Comparison of ENCODE assay signal across 21 cellular contexts in genomic region chr11:70546179-70546940, GRCh38.
"Had no signal": no experiment of that assay in that cellular context is flagged by ENCODE, and none has a peak within 500 bp of the region (broad histone marks: within the 10 kb centered on the region; RNA-seq: fewer than 3 reads in every experiment).

No MANE protein-coding gene starts in this region.

- H3K36me3 ChIP-seq: adrenal gland, gastrocnemius medialis, left lung, thyroid gland had no signal

- ATAC-seq: activated CD4-positive, alpha-beta T cell treated with anti-CD3 and anti-CD28 coated beads for 36 hours; activated naive CD4-positive, alpha-beta T cell treated with anti-CD3 and anti-CD28 coated beads, Interleukin-2, amount 50 U/mL, for 72 hours; esophagus mucosa; gastrocnemius medialis; left lung had no signal

- H3K27me3 ChIP-seq: adrenal gland, left lung, thyroid gland had no signal

- FAIRE-seq: astrocyte, bronchial epithelial cell, urothelium cell line had no signal

- H3K4me1 ChIP-seq: adrenal gland, gastrocnemius medialis, left lung, thyroid gland had no signal

- H3K9me3 ChIP-seq: adrenal gland, gastrocnemius medialis, thyroid gland had no signal

- H3K4me3 ChIP-seq: adrenal gland, gastrocnemius medialis, left lung, thyroid gland had no signal

- H3K27ac ChIP-seq: adrenal gland, gastrocnemius medialis, left lung, thyroid gland had no signal

- DNase-seq: activated CD4-positive, alpha-beta T cell treated with anti-CD3 and anti-CD28 coated beads for 36 hours; activated CD4-positive, alpha-beta T cell treated with anti-CD3 and anti-CD28 coated beads, Interleukin-2, amount 50 U/mL, for 48 hours; activated gamma-delta T cell treated with Interleukin-2 at 50 U/mL for 16 hours; adrenal gland; cerebellar nuclear complex; cortex of kidney; gastrocnemius medialis; head of caudate nucleus; naive B cell; retina; stimulated activated CD4-positive, alpha-beta T cell treated with anti-CD3 and anti-CD28 coated beads, Interleukin-12 subunit alpha, Interleukin-12 subunit beta, amount 100 ng/mL, for 4 hours; stimulated activated CD4-positive, alpha-beta T cell treated with anti-CD3 and anti-CD28 coated beads, Interleukin-1b, Interleukin-23, amount 100 ng/mL, for 48 hours; stimulated activated CD8-positive, alpha-beta memory T cell treated with anti-CD3 and anti-CD28 coated beads, Interleukin-4, amount 100 ng/mL, for 48 hours; stimulated activated naive CD4-positive, alpha-beta T cell; thyroid gland had no signal
